8 cellular contexts compared by ENCODE assay signal in the genomic region with DNA sequence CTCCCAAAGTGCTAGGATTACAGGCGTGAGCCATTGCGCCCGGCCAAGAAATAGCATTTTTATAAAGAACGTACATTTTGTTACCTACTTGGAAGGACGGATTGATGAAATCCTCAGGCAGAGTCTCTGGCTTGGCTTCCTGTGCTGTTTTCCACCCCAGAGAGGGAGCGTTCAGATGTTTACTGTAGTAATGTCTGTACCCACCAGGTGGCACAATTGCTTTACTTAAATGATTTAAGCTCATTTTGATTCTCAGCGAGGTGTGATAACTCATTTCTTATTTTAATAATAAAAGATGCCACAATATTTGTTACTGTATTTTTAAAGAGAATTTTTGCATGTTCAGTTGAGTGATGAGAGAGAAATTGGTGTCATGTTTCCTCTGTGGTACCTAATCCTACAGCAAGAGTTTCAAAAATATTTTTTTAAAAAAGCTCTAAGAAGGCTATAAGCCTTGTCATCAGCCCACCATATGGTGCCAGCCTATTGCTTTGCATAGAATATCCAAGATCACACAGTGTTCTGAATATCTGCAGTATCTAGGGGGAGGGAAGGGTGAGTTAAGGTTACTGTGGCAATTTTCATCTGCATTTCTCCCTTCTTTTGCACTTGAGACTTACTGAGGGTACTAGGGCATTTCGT.
A peak's percentile ranks its signal among the peaks of the same experiment; 100 is the strongest.
DNase-seq lines count a peak whose midpoint lies in the region; ATAC-seq and TF ChIP-seq lines count a peak whose summit lies in the region.

No MANE protein-coding gene starts in this region.

- H3K27ac Mint-ChIP-seq in activated naive CD4-positive, alpha-beta T cell treated with anti-CD3 and anti-CD28 coated beads, Interleukin-2, amount 10 ng/mL, durations not matched to agents 7 days and 5 days: no peak overlapping the region

- H3K4me1 Mint-ChIP-seq in activated naive CD4-positive, alpha-beta T cell treated with anti-CD3 and anti-CD28 coated beads, Interleukin-2, amount 10 ng/mL, durations not matched to agents 7 days and 5 days: peaks cover 18% of the 10 kb centered on the region

- CTCF ChIA-PET in activated naive CD4-positive, alpha-beta T cell treated with anti-CD3 and anti-CD28 coated beads, Interleukin-2, amount 10 ng/mL, durations not matched to agents 7 days and 5 days (lab: Charles Lee): interaction anchor here (0.7 to 4.4 kb wide), 26 partner anchors 9 to 600 kb away, joined by 3 to 27 read pairs (median 4); no protein-coding TSS in a partner anchor

- no peaks in the 10 kb centered on the region for H3K27me3 Mint-ChIP-seq in activated naive CD4-positive, alpha-beta T cell treated with anti-CD3 and anti-CD28 coated beads, Interleukin-2, amount 10 ng/mL, durations not matched to agents 7 days and 5 days

- H3K36me3 Mint-ChIP-seq in activated naive CD4-positive, alpha-beta T cell treated with anti-CD3 and anti-CD28 coated beads, Interleukin-2, amount 10 ng/mL, durations not matched to agents 7 days and 5 days: no peaks in the 10 kb centered on the region

- H3K9me3 Mint-ChIP-seq in activated naive CD4-positive, alpha-beta T cell treated with anti-CD3 and anti-CD28 coated beads, Interleukin-2, amount 10 ng/mL, durations not matched to agents 7 days and 5 days: no peaks in the 10 kb centered on the region

- peak; percentile 74 for DNase-seq in EH (ENCODE audit: low read depth)
- no peak for DNase-seq in LNCaP clone FGC (ENCODE audit: low read depth)
- peak; percentile 57 for DNase-seq in RPMI7951 (ENCODE audit: low read depth)
- peak; percentile 67 for DNase-seq in activated naive CD4-positive, alpha-beta T cell treated with anti-CD3 and anti-CD28 coated beads, Interleukin-2, amount 10 ng/mL, durations not matched to agents 7 days and 5 days
- peak; percentile 73 for DNase-seq in glomerular visceral epithelial cell (ENCODE audit: extremely low spot score)
- peak; percentile 91 for DNase-seq in pons (ENCODE audit: low spot score)

- no peak overlapping the region for H3K4me3 Mint-ChIP-seq in activated naive CD4-positive, alpha-beta T cell treated with anti-CD3 and anti-CD28 coated beads, Interleukin-2, amount 10 ng/mL, durations not matched to agents 7 days and 5 days

- TF ChIP-seq CTCF in LNCaP clone FGC (IDR thresholded peaks at IDR 0.05; ENCODE audit: control insufficient read depth, extremely low read depth, insufficient read depth): peak; percentile 65

- ATAC-seq in GM18858 (IDR thresholded peaks at IDR 0.05; ENCODE audit: unreplicated experiment) (no peak), HG03108 (IDR thresholded peaks at IDR 0.05; ENCODE audit: unreplicated experiment) (no peak)

- H3K4me3 ChIP-seq in LNCaP clone FGC (ENCODE audit: low read depth, low read length): no peak overlapping the region
